20 cellular contexts compared by ENCODE assay signal in the genomic region with DNA sequence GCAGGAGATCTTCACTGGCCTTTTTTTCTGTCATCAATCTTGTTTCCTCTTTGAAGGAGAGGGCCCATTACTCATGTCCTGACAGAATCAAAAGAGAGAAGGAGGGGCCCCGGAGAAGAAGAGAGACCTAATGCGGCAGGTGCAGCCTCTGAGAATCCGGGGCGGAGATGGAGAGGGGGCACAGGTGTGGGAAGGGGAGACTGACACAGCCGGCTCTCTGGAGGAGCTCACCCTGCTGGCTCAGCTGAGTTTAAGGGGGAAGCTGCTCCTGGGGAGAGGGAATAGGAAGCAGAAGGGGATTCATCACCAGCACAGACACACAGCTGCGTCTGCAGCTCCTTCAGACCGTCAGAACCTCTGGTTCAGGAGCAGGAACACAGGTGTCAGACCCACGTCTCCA.
DNase-seq lines count a peak whose midpoint lies in the region; TF ChIP-seq lines count a peak whose summit lies in the region.
"Had no signal": no experiment of that assay in that cellular context is flagged by ENCODE, and none has a peak within 500 bp of the region (broad histone marks: within the 10 kb centered on the region; RNA-seq: fewer than 3 reads in every experiment).

No MANE protein-coding gene starts in this region.

- no CpG with 5 or more reads among the region's 8 CpGs for WGBS in neuronal stem cell (ENCODE audit: extremely low coverage in 2 of 2, insufficient read length in 2 of 2, insufficient replicate concordance in 1 of 2), 2 donors

- H3K9me3 ChIP-seq in neuronal stem cell (replicated peaks in 1 of 2; ENCODE audit: control insufficient read depth in 2 of 2, insufficient read depth in 1 of 2, low read depth in 1 of 2, low read length in 2 of 2) = no peaks in the 10 kb centered on the region
- H3K9me3 ChIP-seq in colonic mucosa = no peaks in the 10 kb centered on the region
- H3K9me3 ChIP-seq: prostate gland, tibial nerve had no signal

- no peak overlapping the region for H2BK5ac ChIP-seq in neuronal stem cell (ENCODE audit: low read length)

- H3K9ac ChIP-seq in neuronal stem cell (ENCODE audit: low read depth, low read length, poor library complexity) (no peak overlapping the region), colonic mucosa (ENCODE audit: low read depth in 2 of 2, low read length in 2 of 2) (no peak overlapping the region)
- H3K9ac ChIP-seq: KMS-11 had no signal

- no peaks in the 10 kb centered on the region for H3K79me1 ChIP-seq in neuronal stem cell (ENCODE audit: low read depth, low read length)

- H2BK15ac ChIP-seq in neuronal stem cell (ENCODE audit: low read length) = no peak overlapping the region

- H2BK120ac ChIP-seq in neuronal stem cell (ENCODE audit: low read depth, low read length) = no peak overlapping the region

- H3K4me2 ChIP-seq in neuronal stem cell (ENCODE audit: insufficient read depth, low read length, poor library complexity, severe bottlenecking) = no peak overlapping the region
- H3K4me2 ChIP-seq: KMS-11 had no signal

- H3K18ac ChIP-seq in neuronal stem cell (ENCODE audit: low read length) = peak overlapping the region; percentile 58

- no peak for TF ChIP-seq CTCF in colonic mucosa (IDR thresholded peaks at IDR 0.05)

- H3K4me3 ChIP-seq in neuronal stem cell (ENCODE audit: low read length in 2 of 2) (no peak overlapping the region), colonic mucosa (no peak overlapping the region)
- H3K4me3 ChIP-seq: prostate gland, tibial nerve had no signal

- H2AK5ac ChIP-seq in neuronal stem cell (ENCODE audit: low read depth, low read length) = no peak overlapping the region

- H2AFZ ChIP-seq in neuronal stem cell (ENCODE audit: low read length) = no peak overlapping the region

- no peaks in the 10 kb centered on the region for H3K36me3 ChIP-seq in neuronal stem cell (replicated peaks in 1 of 2; ENCODE audit: control insufficient read depth in 2 of 2, insufficient read depth in 2 of 2, low read length in 2 of 2)
- no peaks in the 10 kb centered on the region for H3K36me3 ChIP-seq in colonic mucosa
- H3K36me3 ChIP-seq: prostate gland, tibial nerve had no signal

- H2BK12ac ChIP-seq in neuronal stem cell (ENCODE audit: low read length) = no peak overlapping the region

- H3K27me3 ChIP-seq in neuronal stem cell (ENCODE audit: control insufficient read depth in 3 of 3, insufficient read depth in 3 of 3, low read depth in 1 of 3, low read length in 3 of 3) (no peaks in the 10 kb centered on the region), colonic mucosa (no peaks in the 10 kb centered on the region)
- H3K27me3 ChIP-seq: tibial nerve had no signal

- DNase-seq in DMS79 treated with DMSO at 0.1 percent for 48 hours (lab: John Stamatoyannopoulos, UW) = peak; percentile 41
- DNase-seq in DMS79 (lab: John Stamatoyannopoulos, UW) = no peak
- peak; percentile 84 for DNase-seq in NCI-H1436 treated with DMSO at 0.1 percent for 48 hours (lab: John Stamatoyannopoulos, UW)
- peak; percentile 89 for DNase-seq in NCI-H526 treated with DMSO at 0.1 percent for 48 hours (lab: John Stamatoyannopoulos, UW)
- DNase-seq in neuronal stem cell (ENCODE audit: low spot score) = no peak
- DNase-seq in colonic mucosa = no peak
- no peak for DNase-seq in DMS 273 treated with DMSO at 0.1 percent for 48 hours (lab: John Stamatoyannopoulos, UW)
- DNase-seq in kidney glomerular epithelial cell (lab: John Stamatoyannopoulos, UW) = no peak
- DNase-seq: 8988T; activated CD8-positive, alpha-beta T cell treated with anti-CD3 and anti-CD28 coated beads for 36 hours; activated effector memory CD4-positive, alpha-beta T cell treated with Interleukin-2 at 50 U/mL for 16 hours; activated naive CD8-positive, alpha-beta T cell treated with anti-CD3 and anti-CD28 coated beads, Interleukin-2, amount 10 ng/mL, durations not matched to agents 7 days and 5 days; CD4-positive, alpha-beta T cell; GF-D8; NCI-H2081 treated with DMSO at 0.1 percent for 48 hours; SHP77 treated with DMSO at 0.1 percent for 48 hours; T-cell had no signal

- H3K4me1 ChIP-seq in neuronal stem cell (ENCODE audit: control insufficient read depth in 2 of 2, insufficient read depth in 1 of 2, low read depth in 1 of 2, low read length in 2 of 2) (peaks cover 0 to 8% of the 10 kb centered on the region in 2 donors), colonic mucosa (no peaks in the 10 kb centered on the region)
- H3K4me1 ChIP-seq: prostate gland, tibial nerve had no signal

- no peak overlapping the region for H3K14ac ChIP-seq in neuronal stem cell (ENCODE audit: low read length)

- H4K8ac ChIP-seq in neuronal stem cell (ENCODE audit: low read depth, low read length) = no peak overlapping the region

- intact Hi-C loops in colonic mucosa (cut with DNase I) = no loop called here

- no peak overlapping the region for H4K91ac ChIP-seq in neuronal stem cell (ENCODE audit: low read depth, low read length, poor library complexity)

- H3K27ac ChIP-seq in neuronal stem cell (replicated peaks; ENCODE audit: low read length) = no peak overlapping the region
- H3K27ac ChIP-seq in colonic mucosa = no peak overlapping the region
- H3K27ac ChIP-seq: KMS-11, prostate gland, tibial nerve had no signal

- H3K4ac ChIP-seq in neuronal stem cell (ENCODE audit: low read length) = no peak overlapping the region

- H3K23ac ChIP-seq in neuronal stem cell (ENCODE audit: low read depth, low read length, poor library complexity) = no peak overlapping the region

Comparison
In these comparisons a context has a peak if more than half of its experiments do, and no peak if none do; other contexts are left out.
1. DNase-seq: peak in DMS79 treated with DMSO at 0.1 percent for 48 hours (single experiment), NCI-H1436 treated with DMSO at 0.1 percent for 48 hours (single experiment) and NCI-H526 treated with DMSO at 0.1 percent for 48 hours (single experiment); none in DMS79 (single experiment), neuronal stem cell (single experiment), colonic mucosa (single experiment), DMS 273 treated with DMSO at 0.1 percent for 48 hours (single experiment) and kidney glomerular epithelial cell (single experiment).